Comparison of ENCODE assay signal across 11 cellular contexts in genomic region chr6:1612386-1612893, GRCh38. TPM values are rescaled to one million over a fixed set of nuclear protein-coding genes. Genes with fewer than 3 reads are reported as not detected.
DNase-seq lines count a peak whose midpoint lies in the region; ATAC-seq, FAIRE-seq and TF ChIP-seq lines count a peak whose summit lies in the region.
"Had no signal": no experiment of that assay in that cellular context is flagged by ENCODE, and none has a peak within 500 bp of the region (broad histone marks: within the 10 kb centered on the region; RNA-seq: fewer than 3 reads in every experiment).

No MANE protein-coding gene starts in this region.

- H3K27ac Mint-ChIP-seq in CD4-positive, alpha-beta memory T cell, result peak overlapping the region in 2 of 7 donors; percentile 60 to 63

- no peak overlapping the region for H3K4me3 ChIP-seq in CD4-positive, alpha-beta memory T cell (ENCODE audit: low read length in 2 of 2)
- peak overlapping the region; percentile 80 for H3K4me3 ChIP-seq in PC-3 (ENCODE audit: low read length)
- peak overlapping the region; percentile 51 to 58 for H3K4me3 ChIP-seq in prostate gland

- intact Hi-C loops in CD4-positive, alpha-beta memory T cell (cut with micrococcal nuclease), result no loop called here
- intact Hi-C loops in PC-3 (cut with micrococcal nuclease), result loop anchor here (1.0 to 5.0 kb wide), 5 partner anchors 66 to 300 kb away; no protein-coding TSS in a partner anchor
- intact Hi-C loops in prostate gland (cut with DNase I), result no loop called here

- POLR2A ChIA-PET in CD4-positive, alpha-beta memory T cell (lab: Charles Lee; ENCODE audit: partially characterized antibody), result no interaction called here
- POLR2A ChIA-PET in PC-3 (lab: Charles Lee; ENCODE audit: unreplicated experiment), result interaction anchor here (0.6 to 0.7 kb wide), 2 partner anchors 111 to 1374 kb away, joined by 4 read pairs; no protein-coding TSS in a partner anchor

- 45% methylated on average over 8 of the region's 8 CpGs for WGBS in prostate gland

- H3K4me2 ChIP-seq in PC-3 (ENCODE audit: low read length), result peak overlapping the region; percentile 91

- H3K4me3 Mint-ChIP-seq in CD4-positive, alpha-beta memory T cell, result peak overlapping the region; percentile 76 to 94 (median 87)

- H3K27ac ChIP-seq in CD4-positive, alpha-beta memory T cell (ENCODE audit: low read depth, low read length), result no peak overlapping the region
- H3K27ac ChIP-seq in PC-3 (ENCODE audit: low read length) (peak overlapping the region; percentile 17; the same call in 1 of the 2 replicates), prostate gland (peak overlapping the region; percentile 83 to 91)

- peaks cover 42% of the 10 kb centered on the region for H3K27me3 ChIP-seq in CD4-positive, alpha-beta memory T cell (ENCODE audit: insufficient read depth, low read length)
- H3K27me3 ChIP-seq in PC-3 (ENCODE audit: low read length) (no peaks in the 10 kb centered on the region), prostate gland (replicated peaks; ENCODE audit: insufficient read depth) (peaks cover 5% of the 10 kb centered on the region)

- no peaks in the 10 kb centered on the region for H3K9me2 ChIP-seq in PC-3 (replicated peaks; ENCODE audit: low read length)

- CTCF ChIA-PET in CD4-positive, alpha-beta memory T cell (lab: Charles Lee; ENCODE audit: partially characterized antibody), result interaction anchor here (1.0 to 2.1 kb wide), 4 partner anchors 16 to 1153 kb away, joined by 3 to 7 read pairs (median 4); partner anchors contain the start of gene WRNIP1
- CTCF ChIA-PET in PC-3 (lab: Charles Lee), result interaction anchor here (0.7 to 2.0 kb wide), 3 partner anchors 75 to 492 kb away, joined by 3 to 15 read pairs (median 5); no protein-coding TSS in a partner anchor

- TF ChIP-seq CTCF in PC-3 (conservative IDR thresholded peaks at IDR 0.05; ENCODE audit: low read depth, low read length) (no peak), prostate gland (IDR thresholded peaks at IDR 0.05) (no peak)

- peaks cover 0 to 4% of the 10 kb centered on the region in 2 donors for H3K36me3 Mint-ChIP-seq in CD4-positive, alpha-beta memory T cell

- peaks cover 33% of the 10 kb centered on the region for H3K4me1 ChIP-seq in CD4-positive, alpha-beta memory T cell (ENCODE audit: insufficient read depth, low read length)
- 0 out of 2 replicates have a peak, but pooled peaks cover 4% of the 10 kb centered on the region for H3K4me1 ChIP-seq in PC-3 (ENCODE audit: insufficient read depth, low read length)
- peaks cover under 1% of the 10 kb centered on the region for H3K4me1 ChIP-seq in prostate gland (replicated peaks)

- DNase-seq in CD4-positive, alpha-beta memory T cell, result no peak
- DNase-seq in PC-3, result peak; percentile 19
- no peak for DNase-seq in prostate gland (ENCODE audit: low spot score)
- DNase-seq in cerebellum (ENCODE audit: low spot score), result no peak
- DNase-seq in HCEC 1CT, result no peak
- DNase-seq in middle frontal gyrus (ENCODE audit: extremely low spot score, low spot score), result no peak

- H3K9me3 Mint-ChIP-seq in CD4-positive, alpha-beta memory T cell, result peaks cover 0 to 5% (median 0%) of the 10 kb centered on the region in 8 donors

- ATAC-seq in PC-3 (no peak), HG02642 (IDR thresholded peaks at IDR 0.05; ENCODE audit: poor library complexity, unreplicated experiment) (no peak)
- ATAC-seq: esophagus mucosa had no signal

- H3K36me3 ChIP-seq in CD4-positive, alpha-beta memory T cell (ENCODE audit: insufficient read depth, low read length), result no peaks in the 10 kb centered on the region
- no peaks in the 10 kb centered on the region for H3K36me3 ChIP-seq in PC-3 (ENCODE audit: low read depth, low read length)
- H3K36me3 ChIP-seq in prostate gland, result no peaks in the 10 kb centered on the region

- H3K27me3 Mint-ChIP-seq in CD4-positive, alpha-beta memory T cell, result peaks cover 48 to 53% of the 10 kb centered on the region in 2 donors

- peak overlapping the region; percentile 45; the same call in 1 of the 2 replicates for H2AFZ ChIP-seq in PC-3 (ENCODE audit: low read length)

- no peaks in the 10 kb centered on the region for H3K9me3 ChIP-seq in CD4-positive, alpha-beta memory T cell (ENCODE audit: control insufficient read depth in 1 of 2, low read length in 2 of 2)
- H3K9me3 ChIP-seq in PC-3 (ENCODE audit: low read length) (no peaks in the 10 kb centered on the region), prostate gland (no peaks in the 10 kb centered on the region)

- peaks cover 43% of the 10 kb centered on the region for H3K79me2 ChIP-seq in PC-3 (ENCODE audit: low read length)

- BruUV-seq in PC-3 (replicated peaks; lab: Mats Ljungman, UMichigan), result no TSS peak

- peak; percentile 21 for FAIRE-seq in endometrium (lab: Jason Lieb, UNC)
- FAIRE-seq: GM18507 had no signal

- no peak for TF ChIP-seq POLR2A in prostate gland (IDR thresholded peaks at IDR 0.05)

- no peaks in the 10 kb centered on the region for H3F3A ChIP-seq in PC-3 (ENCODE audit: low read length, unreplicated experiment)

- peak overlapping the region; percentile 76 for H3K9ac ChIP-seq in PC-3 (ENCODE audit: low read length)

- peaks cover 16% of the 10 kb centered on the region for H4K20me1 ChIP-seq in PC-3 (ENCODE audit: low read length)

- H3K4me1 Mint-ChIP-seq in CD4-positive, alpha-beta memory T cell, result peaks cover 16 to 45% (median 25%) of the 10 kb centered on the region in 4 donors

RNA-seq across cellular contexts. Expression of gene FOXC1, which starts 2.7 kb away (rescaled TPM):
- total RNA-seq in CD4-positive, alpha-beta memory T cell, result not detected
- not detected for polyA plus RNA-seq in CD4-positive, alpha-beta memory T cell
- total RNA-seq in PC-3 (2014; rRNA removed) (7.3 and 12.0 TPM in 2 replicates), prostate gland (10 to 100 TPM in 1 of 2 donors, 1 to 10 TPM in 1; 9.2 to 11.2 TPM), cerebellum (8.9 TPM)
- total RNA-seq: T-helper 1 cell treated with Interleukin-12 subunit alpha and Interleukin-12 subunit beta and Interleukin-4 antibody, amounts not matched to agents 30 ng/mL and 1 ng/mL, for 36 hours had no signal

Comparison
In these comparisons a context has a peak if more than half of its experiments do, and no peak if none do; other contexts are left out.
1. H3K4me3 ChIP-seq: peak in PC-3 (single experiment) and prostate gland (2 of 2); none in CD4-positive, alpha-beta memory T cell (0 of 2).